8 cellular contexts compared by ENCODE assay signal in the genomic region with DNA sequence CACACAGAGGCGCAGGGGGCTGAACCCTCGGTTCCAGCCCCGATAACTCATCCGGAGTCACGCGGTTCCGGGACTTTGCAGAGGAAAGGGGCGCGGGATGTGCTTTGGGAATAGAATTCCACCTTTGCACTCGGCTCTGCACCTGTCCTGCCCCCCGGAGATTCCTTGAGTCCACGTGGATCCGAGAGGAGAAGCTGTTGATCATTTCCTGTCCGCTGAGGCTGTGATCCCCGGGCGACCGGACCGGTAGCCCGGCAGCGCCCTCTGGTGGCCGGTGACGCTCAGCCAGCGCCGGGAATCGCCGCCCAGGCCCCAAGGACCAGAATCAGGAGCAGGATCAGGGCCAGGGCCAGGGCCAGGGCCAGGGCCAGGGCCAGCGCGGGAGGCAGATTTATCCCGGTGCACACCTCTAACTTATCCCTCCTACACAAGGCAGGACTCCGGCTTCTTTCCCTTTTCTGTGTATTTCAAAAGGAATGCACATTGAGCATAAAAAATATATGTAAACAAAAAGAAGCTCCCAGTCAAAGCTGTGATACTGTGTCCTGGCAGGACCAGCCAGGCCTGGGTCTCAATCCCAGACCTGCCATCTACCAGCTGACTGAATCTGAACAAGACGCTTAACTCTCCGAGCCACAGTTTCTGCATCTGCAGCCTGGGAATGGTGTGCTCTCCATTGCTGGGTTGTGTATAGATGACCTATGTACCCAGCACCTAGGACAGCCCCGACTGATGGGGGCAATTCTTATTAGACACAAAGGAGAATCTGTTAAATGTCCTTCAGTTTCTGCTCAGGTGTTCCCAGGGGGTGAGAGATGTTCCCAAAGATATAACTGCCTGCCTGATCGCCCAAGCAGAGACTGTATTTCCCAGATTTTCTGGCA. TPM values are rescaled to one million over a fixed set of nuclear protein-coding genes. Genes with fewer than 3 reads are reported as not detected.
DNase-seq lines count a peak whose midpoint lies in the region; ATAC-seq and TF ChIP-seq lines count a peak whose summit lies in the region.

No MANE protein-coding gene starts in this region.

- TF ChIP-seq CTCF in endothelial cell (IDR thresholded peaks at IDR 0.05; ENCODE audit: unreplicated experiment) (peak; percentile 96), mesothelial cell of epicardium (IDR thresholded peaks at IDR 0.05; ENCODE audit: unreplicated experiment) (peak; percentile 98)

- no peaks in the 10 kb centered on the region for H3K9me3 Mint-ChIP-seq in activated CD8-positive, alpha-beta memory T cell treated with anti-CD3 and anti-CD28 coated beads, Interleukin-2, amount 10 ng/mL, durations not matched to agents 7 days and 5 days (ENCODE audit: low read depth)
- no peaks in the 10 kb centered on the region for H3K9me3 Mint-ChIP-seq in endothelial cell (ENCODE audit: unreplicated experiment)
- no peaks in the 10 kb centered on the region for H3K9me3 Mint-ChIP-seq in mesothelial cell of epicardium

- peak overlapping the region; percentile 69 for H3K27ac Mint-ChIP-seq in activated CD8-positive, alpha-beta memory T cell treated with anti-CD3 and anti-CD28 coated beads, Interleukin-2, amount 10 ng/mL, durations not matched to agents 7 days and 5 days
- H3K27ac Mint-ChIP-seq in endothelial cell (ENCODE audit: unreplicated experiment): no peak overlapping the region
- no peak overlapping the region for H3K27ac Mint-ChIP-seq in mesothelial cell of epicardium

- peaks cover 37% of the 10 kb centered on the region for H3K27me3 Mint-ChIP-seq in activated CD8-positive, alpha-beta memory T cell treated with anti-CD3 and anti-CD28 coated beads, Interleukin-2, amount 10 ng/mL, durations not matched to agents 7 days and 5 days
- H3K27me3 Mint-ChIP-seq in endothelial cell (ENCODE audit: unreplicated experiment) (peaks cover 10% of the 10 kb centered on the region), mesothelial cell of epicardium (ENCODE audit: low read depth) (peaks cover 1% of the 10 kb centered on the region)

- DNase-seq in EL: peak; percentile 67
- DNase-seq in NCI-H82 (lab: John Stamatoyannopoulos, UW): peak; percentile 88
- peak; percentile 81 for DNase-seq in activated CD8-positive, alpha-beta memory T cell treated with anti-CD3 and anti-CD28 coated beads, Interleukin-2, amount 10 ng/mL, durations not matched to agents 7 days and 5 days
- DNase-seq in endothelial cell (ENCODE audit: low spot score): peak; percentile 93
- peak; percentile 81 to 94 for DNase-seq in mesothelial cell of epicardium (ENCODE audit: low spot score in 2 of 2, unreplicated experiment in 2 of 2)
- peak; percentile 64 for DNase-seq in stimulated activated CD8-positive, alpha-beta memory T cell treated with anti-CD3 and anti-CD28 coated beads, Interleukin-12 subunit alpha, Interleukin-12 subunit beta, amount 100 ng/mL, for 4 hours (ENCODE audit: low read depth)

- CTCF ChIA-PET in activated CD8-positive, alpha-beta memory T cell treated with anti-CD3 and anti-CD28 coated beads, Interleukin-2, amount 10 ng/mL, durations not matched to agents 7 days and 5 days (lab: Charles Lee): interaction anchor here (0.6 to 11.2 kb wide), 46 partner anchors 8 to 465 kb away, joined by 3 to 309 read pairs (median 6); a partner anchor contains a TSS

- peaks cover 9% of the 10 kb centered on the region for H3K36me3 Mint-ChIP-seq in activated CD8-positive, alpha-beta memory T cell treated with anti-CD3 and anti-CD28 coated beads, Interleukin-2, amount 10 ng/mL, durations not matched to agents 7 days and 5 days
- H3K36me3 Mint-ChIP-seq in endothelial cell (ENCODE audit: low read depth, unreplicated experiment) (no peaks in the 10 kb centered on the region), mesothelial cell of epicardium (no peaks in the 10 kb centered on the region)

- H3K4me1 Mint-ChIP-seq in activated CD8-positive, alpha-beta memory T cell treated with anti-CD3 and anti-CD28 coated beads, Interleukin-2, amount 10 ng/mL, durations not matched to agents 7 days and 5 days: peaks cover 44% of the 10 kb centered on the region
- H3K4me1 Mint-ChIP-seq in endothelial cell (ENCODE audit: unreplicated experiment) (no peaks in the 10 kb centered on the region), mesothelial cell of epicardium (peaks cover 3% of the 10 kb centered on the region)

- peak overlapping the region; percentile 53 for H3K4me3 Mint-ChIP-seq in activated CD8-positive, alpha-beta memory T cell treated with anti-CD3 and anti-CD28 coated beads, Interleukin-2, amount 10 ng/mL, durations not matched to agents 7 days and 5 days
- H3K4me3 Mint-ChIP-seq in endothelial cell (ENCODE audit: unreplicated experiment): no peak overlapping the region
- peak overlapping the region; percentile 53 for H3K4me3 Mint-ChIP-seq in mesothelial cell of epicardium

- ATAC-seq in HG03095 (IDR thresholded peaks at IDR 0.05; ENCODE audit: unreplicated experiment) (peak; percentile 45), GM18873 (IDR thresholded peaks at IDR 0.05; ENCODE audit: low FRiP score, unreplicated experiment) (no peak)
- peak; percentile 43 for ATAC-seq in activated CD8-positive, alpha-beta memory T cell treated with anti-CD3 and anti-CD28 coated beads, Interleukin-2, amount 10 ng/mL, durations not matched to agents 7 days and 5 days

RNA-seq across cellular contexts. Expression of a gene that starts 8.5 kb away (rescaled TPM):
- total RNA-seq in activated CD8-positive, alpha-beta memory T cell treated with anti-CD3 and anti-CD28 coated beads, Interleukin-2, amount 10 ng/mL, durations not matched to agents 7 days and 5 days: 1 to 10 TPM in 1 of 2 experiments, under 1 TPM in 1; 0.44 to 1.2 TPM
- not detected for total RNA-seq in endothelial cell (ENCODE audit: unreplicated experiment)
- total RNA-seq in mesothelial cell of epicardium: not detected in 3 replicates

RNA-seq across cellular contexts. Expression of a gene that starts 49.9 kb away (rescaled TPM):
- total RNA-seq in activated CD8-positive, alpha-beta memory T cell treated with anti-CD3 and anti-CD28 coated beads, Interleukin-2, amount 10 ng/mL, durations not matched to agents 7 days and 5 days: under 1 TPM in 1 of 2 experiments, not detected in 1; 0.18 TPM
- 5.4 TPM for total RNA-seq in endothelial cell (ENCODE audit: unreplicated experiment)
- total RNA-seq in mesothelial cell of epicardium: 0.76 to 0.78 TPM (median 0.77 TPM) in 3 replicates
